16 cellular contexts compared by ENCODE assay signal in genomic region chr15:92661069-92661468, GRCh38.
"Had no signal": no experiment of that assay in that cellular context is flagged by ENCODE, and none has a peak within 500 bp of the region (broad histone marks: within the 10 kb centered on the region; RNA-seq: fewer than 3 reads in every experiment).

No MANE protein-coding gene starts in this region.

- H3K4me3 Mint-ChIP-seq: dendritic cell treated with granulocyte-macrophage colony-stimulating factor and Interleukin-4, amounts not matched to agents 40 ng/mL and 50 ng/mL, for 4 days; effector memory CD8-positive, alpha-beta T cell; immature natural killer cell; memory B cell; naive B cell; stimulated activated naive B cell treated with anti-CD40 and anti-IgM and Interleukin-4, amounts not matched to agents 10 μg/mL and 1 μg/mL and 100 μg/mL, for 72 hours; stimulated activated naive CD8-positive, alpha-beta T cell treated with anti-CD3 and anti-CD28 coated beads, Interleukin-15, amount 100 ng/mL, for 72 hours had no signal

- H3K4me3 ChIP-seq: left ventricle myocardium inferior, lower lobe of right lung, sigmoid colon, skin epidermis had no signal

- H3K36me3 ChIP-seq: left ventricle myocardium inferior, lower lobe of right lung, neutrophil, sigmoid colon had no signal

- H3K9me3 Mint-ChIP-seq: dendritic cell treated with granulocyte-macrophage colony-stimulating factor and Interleukin-4, amounts not matched to agents 40 ng/mL and 50 ng/mL, for 4 days; effector memory CD8-positive, alpha-beta T cell; immature natural killer cell; memory B cell; stimulated activated naive B cell treated with anti-CD40 and anti-IgM and Interleukin-4, amounts not matched to agents 10 μg/mL and 1 μg/mL and 100 μg/mL, for 72 hours; stimulated activated naive CD8-positive, alpha-beta T cell treated with anti-CD3 and anti-CD28 coated beads, Interleukin-15, amount 100 ng/mL, for 72 hours had no signal

- H3K36me3 Mint-ChIP-seq: immature natural killer cell; memory B cell; naive B cell; stimulated activated naive B cell treated with anti-CD40 and anti-IgM and Interleukin-4, amounts not matched to agents 10 μg/mL and 1 μg/mL and 100 μg/mL, for 72 hours had no signal

- H3K9me3 ChIP-seq: left ventricle myocardium inferior, lower lobe of right lung, neutrophil, sigmoid colon had no signal

- H3K27ac Mint-ChIP-seq: dendritic cell treated with granulocyte-macrophage colony-stimulating factor and Interleukin-4, amounts not matched to agents 40 ng/mL and 50 ng/mL, for 4 days; effector memory CD8-positive, alpha-beta T cell; immature natural killer cell; memory B cell; naive B cell; stimulated activated naive B cell treated with anti-CD40 and anti-IgM and Interleukin-4, amounts not matched to agents 10 μg/mL and 1 μg/mL and 100 μg/mL, for 72 hours; stimulated activated naive CD8-positive, alpha-beta T cell treated with anti-CD3 and anti-CD28 coated beads, Interleukin-15, amount 100 ng/mL, for 72 hours had no signal

- DNase-seq: effector memory CD8-positive, alpha-beta T cell; foreskin keratinocyte; immature natural killer cell; left ventricle myocardium inferior; lower lobe of right lung; naive B cell; sigmoid colon; stimulated activated CD4-positive, alpha-beta T cell treated with anti-CD3 and anti-CD28 coated beads, Interleukin-2, amount 100 ng/mL, for 24 hours; stimulated activated CD4-positive, alpha-beta T cell treated with anti-CD3 and anti-CD28 coated beads, Interleukin-4, amount 100 ng/mL, for 4 hours; stimulated activated naive B cell treated with anti-CD40 and anti-IgM and Interleukin-4, amounts not matched to agents 10 μg/mL and 1 μg/mL and 100 μg/mL, for 72 hours; stimulated activated naive CD8-positive, alpha-beta T cell treated with anti-CD3 and anti-CD28 coated beads, Interleukin-15, amount 100 ng/mL, for 72 hours; trophoblast cell had no signal

- H3K4me1 ChIP-seq: foreskin keratinocyte had no signal

- H3K27me3 ChIP-seq: sigmoid colon had no signal

- H3K27ac ChIP-seq: foreskin keratinocyte, left ventricle myocardium inferior, lower lobe of right lung, neutrophil, sigmoid colon, skin epidermis had no signal

- H3K4me1 Mint-ChIP-seq: memory B cell had no signal
